ENCODE assay signal across 22 cellular contexts in the genomic region with DNA sequence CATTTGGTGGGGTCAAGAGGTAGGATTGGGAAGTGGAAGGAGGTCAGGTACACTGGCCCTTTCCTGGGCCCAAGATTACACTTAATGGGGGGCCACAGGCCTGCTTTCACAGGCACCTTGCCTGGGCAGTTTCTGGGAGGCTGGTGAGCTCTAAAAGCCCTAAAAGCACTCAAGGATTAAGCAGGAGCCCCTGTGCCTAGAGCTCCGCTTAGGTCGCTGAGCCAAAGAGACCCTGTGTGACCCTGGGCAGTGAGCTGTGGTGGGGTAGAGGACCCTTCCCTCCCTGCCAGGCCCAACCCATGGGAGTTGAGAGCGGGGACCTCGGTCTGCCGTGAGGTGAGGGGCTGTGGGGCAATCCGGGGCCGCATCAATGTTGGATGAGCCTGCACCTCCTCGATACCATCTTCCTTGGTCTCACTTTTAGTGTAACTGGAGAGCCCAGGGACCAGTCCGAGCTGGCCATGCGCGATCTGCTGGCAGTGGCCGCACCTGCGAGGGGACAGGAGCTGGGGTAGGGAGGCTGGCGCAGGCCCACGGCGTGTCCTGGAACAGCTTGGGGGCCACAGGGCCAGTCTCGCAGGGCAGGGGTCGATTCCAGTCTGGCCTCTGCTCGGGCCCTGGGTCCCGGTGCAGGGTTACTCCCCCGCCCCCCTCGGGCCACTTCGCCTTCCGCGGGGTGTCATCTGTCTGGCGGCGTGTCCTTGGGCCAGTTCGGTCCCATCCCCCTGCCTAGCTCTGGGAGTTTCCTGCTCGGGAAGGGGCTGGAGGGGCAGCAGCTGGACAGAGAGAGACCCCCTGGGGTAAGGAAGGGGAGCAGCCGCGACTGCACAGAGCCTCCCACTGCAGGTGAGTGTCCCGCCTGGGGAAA.
"Had no signal": no experiment of that assay in that cellular context is flagged by ENCODE, and none has a peak within 500 bp of the region (broad histone marks: within the 10 kb centered on the region; RNA-seq: fewer than 3 reads in every experiment).

No MANE protein-coding gene starts in this region.

- H3K27ac ChIP-seq: cardiac muscle cell, dorsolateral prefrontal cortex, epithelial cell of prostate, foreskin keratinocyte, left lung, parathyroid adenoma, SK-N-MC, thyroid gland had no signal

- H3K4me3 ChIP-seq: cardiac muscle cell, dorsolateral prefrontal cortex, left lung, SK-N-MC, thyroid gland had no signal

- H3K9me3 ChIP-seq: left lung, thyroid gland had no signal

- H3K27me3 ChIP-seq: dorsolateral prefrontal cortex, thyroid gland had no signal

- H3K36me3 Mint-ChIP-seq: activated naive CD8-positive, alpha-beta T cell; memory B cell; naive thymus-derived CD4-positive, alpha-beta T cell; stimulated activated naive B cell treated with anti-CD40 and anti-IgM and Interleukin-4, amounts not matched to agents 10 μg/mL and 1 μg/mL and 100 μg/mL, for 72 hours; T-cell had no signal

- ATAC-seq: foreskin keratinocyte; left lung; naive thymus-derived CD4-positive, alpha-beta T cell; stimulated activated naive B cell treated with anti-CD40 and anti-IgM and Interleukin-4, amounts not matched to agents 10 μg/mL and 1 μg/mL and 100 μg/mL, for 72 hours; T-cell had no signal

- H3K4me3 Mint-ChIP-seq: activated CD4-positive, alpha-beta T cell treated with anti-CD3 and anti-CD28 coated beads, Interleukin-2, amount 10 ng/mL, durations not matched to agents 24 days and 14 days; activated naive CD8-positive, alpha-beta T cell; activated T-helper 1 cell treated with anti-CD3 and anti-CD28 coated beads, Interleukin-12 subunit alpha, Interleukin-12 subunit beta, Interleukin-2, Interleukin-4 antibody, amounts not matched to agents 30 ng/mL and 10 ng/mL and 1 ng/mL, durations not matched to agents 14 hours and 24 hours and 36 hours; endodermal cell; memory B cell; stimulated activated naive B cell treated with anti-CD40 and anti-IgM and Interleukin-4, amounts not matched to agents 10 μg/mL and 1 μg/mL and 100 μg/mL, for 72 hours; T-cell had no signal

- DNase-seq: activated CD4-positive, alpha-beta T cell treated with anti-CD3 and anti-CD28 coated beads, Interleukin-2, amount 10 ng/mL, durations not matched to agents 24 days and 14 days; activated gamma-delta T cell treated with Interleukin-2 at 50 U/mL for 16 hours; activated T-cell treated with anti-CD3 and anti-CD28 coated beads for 4 hours; amniotic stem cell; dorsolateral prefrontal cortex; endodermal cell; foreskin keratinocyte; glutamatergic neuron; hippocampal formation; kidney; left lung; naive thymus-derived CD4-positive, alpha-beta T cell; stimulated activated naive B cell treated with anti-CD40 and anti-IgM and Interleukin-4, amounts not matched to agents 10 μg/mL and 1 μg/mL and 100 μg/mL, for 72 hours; T-cell; thyroid gland had no signal

- H3K4me1 ChIP-seq: foreskin keratinocyte had no signal

- H3K9me3 Mint-ChIP-seq: activated CD4-positive, alpha-beta T cell treated with anti-CD3 and anti-CD28 coated beads, Interleukin-2, amount 10 ng/mL, durations not matched to agents 24 days and 14 days; activated T-helper 1 cell treated with anti-CD3 and anti-CD28 coated beads, Interleukin-12 subunit alpha, Interleukin-12 subunit beta, Interleukin-2, Interleukin-4 antibody, amounts not matched to agents 30 ng/mL and 10 ng/mL and 1 ng/mL, durations not matched to agents 14 hours and 24 hours and 36 hours; endodermal cell; memory B cell; naive thymus-derived CD4-positive, alpha-beta T cell; stimulated activated naive B cell treated with anti-CD40 and anti-IgM and Interleukin-4, amounts not matched to agents 10 μg/mL and 1 μg/mL and 100 μg/mL, for 72 hours; T-cell had no signal

- H3K36me3 ChIP-seq: cardiac muscle cell, left lung, thyroid gland had no signal

- H3K27ac Mint-ChIP-seq: activated CD4-positive, alpha-beta T cell treated with anti-CD3 and anti-CD28 coated beads, Interleukin-2, amount 10 ng/mL, durations not matched to agents 24 days and 14 days; activated naive CD8-positive, alpha-beta T cell; activated T-helper 1 cell treated with anti-CD3 and anti-CD28 coated beads, Interleukin-12 subunit alpha, Interleukin-12 subunit beta, Interleukin-2, Interleukin-4 antibody, amounts not matched to agents 30 ng/mL and 10 ng/mL and 1 ng/mL, durations not matched to agents 14 hours and 24 hours and 36 hours; endodermal cell; memory B cell; T-cell had no signal
